ENCODE assay signal across 1 cellular context in genomic region chr6:149044394-149044965, GRCh38.
TF ChIP-seq lines count a peak whose summit lies in the region.

No MANE protein-coding gene starts in this region.

TF ChIP-seq in WTC11, 78 proteins besides CTCF, POLR2A, EP300 and RAD21 (continued from another document):
- TF ChIP-seq E2F1 (CRISPR knock-in tag; IDR thresholded peaks at IDR 0.05) (no peak), E2F5 (CRISPR knock-in tag; IDR thresholded peaks at IDR 0.05) (no peak), ZNF263 (CRISPR knock-in tag; IDR thresholded peaks at IDR 0.05; ENCODE audit: low read depth) (no peak), ZBTB21 (CRISPR knock-in tag; IDR thresholded peaks at IDR 0.05; ENCODE audit: borderline replicate concordance) (no peak), SMAD4 (CRISPR knock-in tag; IDR thresholded peaks at IDR 0.05) (no peak), PRRX2 (CRISPR knock-in tag; IDR thresholded peaks at IDR 0.05) (no peak), ZNF396 (CRISPR knock-in tag; IDR thresholded peaks at IDR 0.05; ENCODE audit: borderline replicate concordance) (no peak), GABPB1 (CRISPR knock-in tag; IDR thresholded peaks at IDR 0.05) (no peak), MXD4 (CRISPR knock-in tag; IDR thresholded peaks at IDR 0.05; ENCODE audit: borderline replicate concordance) (no peak), ZNF219 (CRISPR knock-in tag; IDR thresholded peaks at IDR 0.05; ENCODE audit: borderline replicate concordance) (no peak)
TF ChIP-seq in WTC11: peak in this region for 0.
